ENCODE assay signal across 12 cellular contexts in genomic region chr22:19848298-19849224, GRCh38. TPM values are rescaled to one million over a fixed set of nuclear protein-coding genes. Genes with fewer than 3 reads are reported as not detected.
DNase-seq lines count a peak whose midpoint lies in the region; TF ChIP-seq lines count a peak whose summit lies in the region.
"Had no signal": no experiment of that assay in that cellular context is flagged by ENCODE, and none has a peak within 500 bp of the region (broad histone marks: within the 10 kb centered on the region; RNA-seq: fewer than 3 reads in every experiment).

No MANE protein-coding gene starts in this region.

- no peak overlapping the region for H3K27ac Mint-ChIP-seq in endodermal cell
- H3K27ac Mint-ChIP-seq: stimulated activated naive CD8-positive, alpha-beta T cell treated with anti-CD3 and anti-CD28 coated beads, Interleukin-15, Interleukin-2, amounts not matched to agents 100 ng/mL and 50 ng/mL, for 24 hours had no signal

- H3K4me2 ChIP-seq in osteoblast (ENCODE audit: insufficient read depth, low read length), result no peak overlapping the region

- DNase-seq in DMS53 (lab: John Stamatoyannopoulos, UW) (peak; percentile 70), LoVo (ENCODE audit: low spot score) (peak; percentile 30), endodermal cell (peak; percentile 47), osteoblast (ENCODE audit: insufficient read length, low spot score, missing footprints) (peak; percentile 80), medulla oblongata (ENCODE audit: extremely low spot score) (no peak), retina (no peak), substantia nigra (lab: John Stamatoyannopoulos, UW) (no peak), T-helper 2 cell (no peak)
- DNase-seq: activated T-cell treated with anti-CD3 and anti-CD28 coated beads, Interleukin-2, amount 50 U/mL, for 1 hour; effector CD4-positive, alpha-beta T cell; T-helper 1 cell had no signal

- peaks cover 30% of the 10 kb centered on the region for H3K36me3 Mint-ChIP-seq in endodermal cell (ENCODE audit: low read depth)

- H3K27me3 Mint-ChIP-seq in endodermal cell (ENCODE audit: insufficient read depth), result no peaks in the 10 kb centered on the region
- H3K27me3 Mint-ChIP-seq: stimulated activated naive CD8-positive, alpha-beta T cell treated with anti-CD3 and anti-CD28 coated beads, Interleukin-15, Interleukin-2, amounts not matched to agents 100 ng/mL and 50 ng/mL, for 24 hours had no signal

- H3K36me3 ChIP-seq in endodermal cell (ENCODE audit: control insufficient read depth, insufficient read depth, low read length) (peaks cover 34% of the 10 kb centered on the region), osteoblast (ENCODE audit: insufficient read depth, low read length) (peaks cover 29% of the 10 kb centered on the region)

- no peak overlapping the region for H3K27ac ChIP-seq in endodermal cell (ENCODE audit: low read depth, low read length)
- H3K27ac ChIP-seq in osteoblast (ENCODE audit: low read depth, low read length), result no peak overlapping the region
- no peak overlapping the region for H3K27ac ChIP-seq in substantia nigra (ENCODE audit: low read depth, low read length, poor library complexity, severe bottlenecking)

- H3K79me2 ChIP-seq in osteoblast (ENCODE audit: insufficient read depth, low read length), result peaks cover 59% of the 10 kb centered on the region

- H3K9me3 Mint-ChIP-seq in endodermal cell, result peaks cover 3% of the 10 kb centered on the region
- H3K9me3 Mint-ChIP-seq: stimulated activated naive CD8-positive, alpha-beta T cell treated with anti-CD3 and anti-CD28 coated beads, Interleukin-15, Interleukin-2, amounts not matched to agents 100 ng/mL and 50 ng/mL, for 24 hours had no signal

- H3K27me3 ChIP-seq in endodermal cell (ENCODE audit: control insufficient read depth, insufficient read depth, low read length, poor library complexity, severe bottlenecking), result no peaks in the 10 kb centered on the region
- no peaks in the 10 kb centered on the region for H3K27me3 ChIP-seq in osteoblast (ENCODE audit: insufficient read depth, low read length)

- TF ChIP-seq CTCF in endodermal cell (conservative IDR thresholded peaks at IDR 0.05), result no peak
- no peak for TF ChIP-seq CTCF in osteoblast (IDR thresholded peaks at IDR 0.05; ENCODE audit: extremely low read depth, low read depth, low read length)

- H3K4me3 ChIP-seq in endodermal cell (ENCODE audit: low read length) (no peak overlapping the region), osteoblast (ENCODE audit: insufficient read depth, low read length) (no peak overlapping the region)

- 91 to 93% methylated on average over 3 to 7 of the region's 7 CpGs for WGBS in endodermal cell (ENCODE audit: insufficient coverage in 1 of 2, insufficient read length in 1 of 2), 2 experiments

- H3K4me1 Mint-ChIP-seq in endodermal cell, result peaks cover 25% of the 10 kb centered on the region

- no peak overlapping the region for H3K4me3 Mint-ChIP-seq in endodermal cell
- H3K4me3 Mint-ChIP-seq: stimulated activated naive CD8-positive, alpha-beta T cell treated with anti-CD3 and anti-CD28 coated beads, Interleukin-15, Interleukin-2, amounts not matched to agents 100 ng/mL and 50 ng/mL, for 24 hours had no signal

- no peak overlapping the region for H3K9ac ChIP-seq in endodermal cell (ENCODE audit: extremely low read depth, low read length, poor library complexity, severe bottlenecking)

- H3K9me3 ChIP-seq in endodermal cell (ENCODE audit: control insufficient read depth, low read length) (peaks cover 10% of the 10 kb centered on the region), osteoblast (ENCODE audit: low read depth, low read length) (no peaks in the 10 kb centered on the region)

- H4K20me1 ChIP-seq in osteoblast (ENCODE audit: insufficient read depth, low read length), result peaks cover 26% of the 10 kb centered on the region

- peaks cover 6% of the 10 kb centered on the region for H3K4me1 ChIP-seq in endodermal cell (ENCODE audit: control insufficient read depth, insufficient read depth, low read length)
- peaks cover 24% of the 10 kb centered on the region for H3K4me1 ChIP-seq in osteoblast (ENCODE audit: insufficient read depth, low read length)

- no peak overlapping the region for H2AFZ ChIP-seq in osteoblast (ENCODE audit: low read length)

RNA-seq across cellular contexts. Expression of gene GNB1L, which starts 6.1 kb away (rescaled TPM):
- total RNA-seq in endodermal cell, result 10 to 100 TPM in 1 of 2 donors, 1 to 10 TPM in 1; 9.5 to 12.2 TPM
- polyA plus RNA-seq in endodermal cell (2013, experiment 1 of 2), result 10.1 TPM
- 7.7 TPM for polyA plus RNA-seq in endodermal cell (2013, experiment 2 of 2)
- 4.0 and 5.6 TPM in 2 replicates for total RNA-seq in osteoblast

RNA-seq across cellular contexts. Expression of gene RTL10, which starts 6.1 kb away (rescaled TPM):
- total RNA-seq in endodermal cell, result 10 to 100 TPM; 20.6 to 22.2 TPM
- polyA plus RNA-seq in endodermal cell (2013, experiment 1 of 2), result 12.4 TPM
- polyA plus RNA-seq in endodermal cell (2013, experiment 2 of 2), result 12.1 TPM
- total RNA-seq in osteoblast, result 10.3 and 11.9 TPM in 2 replicates

Comparison
In these comparisons a context has a peak if more than half of its experiments do, and no peak if none do; other contexts are left out.
1. DNase-seq: peak in DMS53 (single experiment), LoVo (single experiment), endodermal cell (single experiment) and osteoblast (single experiment); none in medulla oblongata (single experiment), retina (single experiment), substantia nigra (0 of 49) and T-helper 2 cell (0 of 5).